ENCODE assay signal across 1 cellular context in the genomic region with DNA sequence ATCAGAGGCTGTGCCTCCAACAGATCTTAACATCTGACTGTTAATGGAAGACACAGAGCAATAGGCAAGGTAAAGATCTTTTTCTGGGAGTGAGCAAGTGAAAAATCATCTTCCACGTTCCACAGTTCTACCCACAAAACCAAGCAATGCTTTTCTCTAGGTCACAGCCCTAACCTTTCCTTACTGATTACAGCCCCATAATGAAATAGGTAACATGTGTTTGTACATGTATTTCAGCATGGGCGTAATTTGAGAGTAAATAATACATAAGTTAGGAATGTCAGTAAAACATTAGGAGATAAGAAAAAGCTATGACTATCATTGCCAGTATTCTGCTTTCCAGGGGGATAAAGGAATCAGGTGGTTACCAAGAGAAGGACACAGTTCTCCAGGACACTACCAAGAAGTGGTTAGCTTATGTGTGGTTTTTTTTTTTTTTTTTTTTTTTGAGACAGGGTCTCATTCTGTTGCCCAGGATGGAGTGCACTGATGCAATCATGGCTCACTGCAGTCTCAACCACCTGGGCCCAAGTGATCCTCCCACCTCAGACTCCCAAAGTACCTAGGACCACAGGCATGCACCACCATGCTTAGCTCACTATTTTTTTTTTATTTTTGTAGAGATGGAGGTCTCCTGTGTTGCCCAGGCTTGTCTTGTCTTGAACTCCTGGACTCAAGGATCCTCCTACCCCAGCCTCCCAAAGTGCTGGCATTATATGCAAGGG.
TF ChIP-seq lines count a peak whose summit lies in the region.

No MANE protein-coding gene starts in this region.

TF ChIP-seq in GM23338, 12 proteins besides CTCF, POLR2A, EP300 and RAD21 (continued from another document):
- TF ChIP-seq, protein P1, sequence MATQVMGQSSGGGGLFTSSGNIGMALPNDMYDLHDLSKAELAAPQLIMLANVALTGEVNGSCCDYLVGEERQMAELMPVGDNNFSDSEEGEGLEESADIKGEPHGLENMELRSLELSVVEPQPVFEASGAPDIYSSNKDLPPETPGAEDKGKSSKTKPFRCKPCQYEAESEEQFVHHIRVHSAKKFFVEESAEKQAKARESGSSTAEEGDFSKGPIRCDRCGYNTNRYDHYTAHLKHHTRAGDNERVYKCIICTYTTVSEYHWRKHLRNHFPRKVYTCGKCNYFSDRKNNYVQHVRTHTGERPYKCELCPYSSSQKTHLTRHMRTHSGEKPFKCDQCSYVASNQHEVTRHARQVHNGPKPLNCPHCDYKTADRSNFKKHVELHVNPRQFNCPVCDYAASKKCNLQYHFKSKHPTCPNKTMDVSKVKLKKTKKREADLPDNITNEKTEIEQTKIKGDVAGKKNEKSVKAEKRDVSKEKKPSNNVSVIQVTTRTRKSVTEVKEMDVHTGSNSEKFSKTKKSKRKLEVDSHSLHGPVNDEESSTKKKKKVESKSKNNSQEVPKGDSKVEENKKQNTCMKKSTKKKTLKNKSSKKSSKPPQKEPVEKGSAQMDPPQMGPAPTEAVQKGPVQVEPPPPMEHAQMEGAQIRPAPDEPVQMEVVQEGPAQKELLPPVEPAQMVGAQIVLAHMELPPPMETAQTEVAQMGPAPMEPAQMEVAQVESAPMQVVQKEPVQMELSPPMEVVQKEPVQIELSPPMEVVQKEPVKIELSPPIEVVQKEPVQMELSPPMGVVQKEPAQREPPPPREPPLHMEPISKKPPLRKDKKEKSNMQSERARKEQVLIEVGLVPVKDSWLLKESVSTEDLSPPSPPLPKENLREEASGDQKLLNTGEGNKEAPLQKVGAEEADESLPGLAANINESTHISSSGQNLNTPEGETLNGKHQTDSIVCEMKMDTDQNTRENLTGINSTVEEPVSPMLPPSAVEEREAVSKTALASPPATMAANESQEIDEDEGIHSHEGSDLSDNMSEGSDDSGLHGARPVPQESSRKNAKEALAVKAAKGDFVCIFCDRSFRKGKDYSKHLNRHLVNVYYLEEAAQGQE (IDR thresholded peaks at IDR 0.05; ENCODE audit: unreplicated experiment) = no peak
- TF ChIP-seq, protein P2, sequence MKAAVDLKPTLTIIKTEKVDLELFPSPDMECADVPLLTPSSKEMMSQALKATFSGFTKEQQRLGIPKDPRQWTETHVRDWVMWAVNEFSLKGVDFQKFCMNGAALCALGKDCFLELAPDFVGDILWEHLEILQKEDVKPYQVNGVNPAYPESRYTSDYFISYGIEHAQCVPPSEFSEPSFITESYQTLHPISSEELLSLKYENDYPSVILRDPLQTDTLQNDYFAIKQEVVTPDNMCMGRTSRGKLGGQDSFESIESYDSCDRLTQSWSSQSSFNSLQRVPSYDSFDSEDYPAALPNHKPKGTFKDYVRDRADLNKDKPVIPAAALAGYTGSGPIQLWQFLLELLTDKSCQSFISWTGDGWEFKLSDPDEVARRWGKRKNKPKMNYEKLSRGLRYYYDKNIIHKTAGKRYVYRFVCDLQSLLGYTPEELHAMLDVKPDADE (IDR thresholded peaks at IDR 0.05) = no peak
- TF ChIP-seq CREB1 (CRISPR knock-in tag; IDR thresholded peaks at IDR 0.05; ENCODE audit: low read depth) (no peak), EZH2 (IDR thresholded peaks at IDR 0.05; ENCODE audit: low read depth, unreplicated experiment) (no peak), EZH2phosphoT487 (IDR thresholded peaks at IDR 0.05; ENCODE audit: unreplicated experiment) (no peak)
- TF ChIP-seq, protein P3, sequence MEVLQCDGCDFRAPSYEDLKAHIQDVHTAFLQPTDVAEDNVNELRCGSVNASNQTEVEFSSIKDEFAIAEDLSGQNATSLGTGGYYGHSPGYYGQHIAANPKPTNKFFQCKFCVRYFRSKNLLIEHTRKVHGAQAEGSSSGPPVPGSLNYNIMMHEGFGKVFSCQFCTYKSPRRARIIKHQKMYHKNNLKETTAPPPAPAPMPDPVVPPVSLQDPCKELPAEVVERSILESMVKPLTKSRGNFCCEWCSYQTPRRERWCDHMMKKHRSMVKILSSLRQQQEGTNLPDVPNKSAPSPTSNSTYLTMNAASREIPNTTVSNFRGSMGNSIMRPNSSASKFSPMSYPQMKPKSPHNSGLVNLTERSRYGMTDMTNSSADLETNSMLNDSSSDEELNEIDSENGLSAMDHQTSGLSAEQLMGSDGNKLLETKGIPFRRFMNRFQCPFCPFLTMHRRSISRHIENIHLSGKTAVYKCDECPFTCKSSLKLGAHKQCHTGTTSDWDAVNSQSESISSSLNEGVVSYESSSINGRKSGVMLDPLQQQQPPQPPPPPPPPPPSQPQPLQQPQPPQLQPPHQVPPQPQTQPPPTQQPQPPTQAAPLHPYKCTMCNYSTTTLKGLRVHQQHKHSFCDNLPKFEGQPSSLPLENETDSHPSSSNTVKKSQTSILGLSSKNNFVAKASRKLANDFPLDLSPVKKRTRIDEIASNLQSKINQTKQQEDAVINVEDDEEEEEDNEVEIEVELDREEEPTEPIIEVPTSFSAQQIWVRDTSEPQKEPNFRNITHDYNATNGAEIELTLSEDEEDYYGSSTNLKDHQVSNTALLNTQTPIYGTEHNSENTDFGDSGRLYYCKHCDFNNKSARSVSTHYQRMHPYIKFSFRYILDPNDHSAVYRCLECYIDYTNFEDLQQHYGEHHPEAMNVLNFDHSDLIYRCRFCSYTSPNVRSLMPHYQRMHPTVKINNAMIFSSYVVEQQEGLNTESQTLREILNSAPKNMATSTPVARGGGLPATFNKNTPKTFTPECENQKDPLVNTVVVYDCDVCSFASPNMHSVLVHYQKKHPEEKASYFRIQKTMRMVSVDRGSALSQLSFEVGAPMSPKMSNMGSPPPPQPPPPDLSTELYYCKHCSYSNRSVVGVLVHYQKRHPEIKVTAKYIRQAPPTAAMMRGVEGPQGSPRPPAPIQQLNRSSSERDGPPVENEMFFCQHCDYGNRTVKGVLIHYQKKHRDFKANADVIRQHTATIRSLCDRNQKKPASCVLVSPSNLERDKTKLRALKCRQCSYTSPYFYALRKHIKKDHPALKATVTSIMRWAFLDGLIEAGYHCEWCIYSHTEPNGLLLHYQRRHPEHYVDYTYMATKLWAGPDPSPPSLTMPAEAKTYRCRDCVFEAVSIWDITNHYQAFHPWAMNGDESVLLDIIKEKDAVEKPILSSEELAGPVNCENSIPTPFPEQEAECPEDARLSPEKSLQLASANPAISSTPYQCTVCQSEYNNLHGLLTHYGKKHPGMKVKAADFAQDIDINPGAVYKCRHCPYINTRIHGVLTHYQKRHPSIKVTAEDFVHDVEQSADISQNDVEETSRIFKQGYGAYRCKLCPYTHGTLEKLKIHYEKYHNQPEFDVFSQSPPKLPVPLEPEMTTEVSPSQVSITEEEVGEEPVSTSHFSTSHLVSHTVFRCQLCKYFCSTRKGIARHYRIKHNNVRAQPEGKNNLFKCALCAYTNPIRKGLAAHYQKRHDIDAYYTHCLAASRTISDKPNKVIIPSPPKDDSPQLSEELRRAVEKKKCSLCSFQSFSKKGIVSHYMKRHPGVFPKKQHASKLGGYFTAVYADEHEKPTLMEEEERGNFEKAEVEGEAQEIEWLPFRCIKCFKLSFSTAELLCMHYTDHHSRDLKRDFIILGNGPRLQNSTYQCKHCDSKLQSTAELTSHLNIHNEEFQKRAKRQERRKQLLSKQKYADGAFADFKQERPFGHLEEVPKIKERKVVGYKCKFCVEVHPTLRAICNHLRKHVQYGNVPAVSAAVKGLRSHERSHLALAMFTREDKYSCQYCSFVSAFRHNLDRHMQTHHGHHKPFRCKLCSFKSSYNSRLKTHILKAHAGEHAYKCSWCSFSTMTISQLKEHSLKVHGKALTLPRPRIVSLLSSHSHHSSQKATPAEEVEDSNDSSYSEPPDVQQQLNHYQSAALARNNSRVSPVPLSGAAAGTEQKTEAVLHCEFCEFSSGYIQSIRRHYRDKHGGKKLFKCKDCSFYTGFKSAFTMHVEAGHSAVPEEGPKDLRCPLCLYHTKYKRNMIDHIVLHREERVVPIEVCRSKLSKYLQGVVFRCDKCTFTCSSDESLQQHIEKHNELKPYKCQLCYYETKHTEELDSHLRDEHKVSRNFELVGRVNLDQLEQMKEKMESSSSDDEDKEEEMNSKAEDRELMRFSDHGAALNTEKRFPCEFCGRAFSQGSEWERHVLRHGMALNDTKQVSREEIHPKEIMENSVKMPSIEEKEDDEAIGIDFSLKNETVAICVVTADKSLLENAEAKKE (CRISPR knock-in tag; IDR thresholded peaks at IDR 0.05) = no peak
